In genomic region chr1:2832506-2833453, GRCh38 we compare ENCODE assay signal across 17 cellular contexts.
"Had no signal": no experiment of that assay in that cellular context is flagged by ENCODE, and none has a peak within 500 bp of the region (broad histone marks: within the 10 kb centered on the region; RNA-seq: fewer than 3 reads in every experiment).

No MANE protein-coding gene starts in this region.

- H3K4me3 ChIP-seq: prostate gland, right atrium auricular region, stomach, thyroid gland, vagina had no signal

- H3K27ac ChIP-seq: prostate gland, right atrium auricular region, stomach, thyroid gland, vagina had no signal

- ATAC-seq: left lobe of liver; natural killer cell; sciatic nerve; stimulated activated effector memory CD8-positive, alpha-beta T cell treated with anti-CD3 and anti-CD28 coated beads, Interleukin-12 subunit alpha, Interleukin-12 subunit beta, amount 100 ng/mL, for 72 hours had no signal

- FAIRE-seq: frontal cortex, keratinocyte had no signal

- H3K4me1 ChIP-seq: prostate gland, right atrium auricular region, stomach, thyroid gland, vagina had no signal

- H3K36me3 ChIP-seq: prostate gland, right atrium auricular region, stomach, thyroid gland, vagina had no signal

- H3K9me3 ChIP-seq: prostate gland, thyroid gland, vagina had no signal

- H3K27me3 ChIP-seq: right atrium auricular region, thyroid gland, vagina had no signal

- DNase-seq: cortex of kidney; hypothalamus; natural killer cell; stimulated activated CD4-positive, alpha-beta T cell treated with anti-CD3 and anti-CD28 coated beads, Interleukin-2, amount 100 ng/mL, for 24 hours; stimulated activated CD4-positive, alpha-beta T cell treated with anti-CD3 and anti-CD28 coated beads, Interleukin-4, amount 100 ng/mL, for 24 hours; stimulated activated naive CD4-positive, alpha-beta T cell treated with Interleukin-2 at 50 U/mL for 16 hours; stomach; thyroid gland; trophoblast cell had no signal
